In the genomic region with DNA sequence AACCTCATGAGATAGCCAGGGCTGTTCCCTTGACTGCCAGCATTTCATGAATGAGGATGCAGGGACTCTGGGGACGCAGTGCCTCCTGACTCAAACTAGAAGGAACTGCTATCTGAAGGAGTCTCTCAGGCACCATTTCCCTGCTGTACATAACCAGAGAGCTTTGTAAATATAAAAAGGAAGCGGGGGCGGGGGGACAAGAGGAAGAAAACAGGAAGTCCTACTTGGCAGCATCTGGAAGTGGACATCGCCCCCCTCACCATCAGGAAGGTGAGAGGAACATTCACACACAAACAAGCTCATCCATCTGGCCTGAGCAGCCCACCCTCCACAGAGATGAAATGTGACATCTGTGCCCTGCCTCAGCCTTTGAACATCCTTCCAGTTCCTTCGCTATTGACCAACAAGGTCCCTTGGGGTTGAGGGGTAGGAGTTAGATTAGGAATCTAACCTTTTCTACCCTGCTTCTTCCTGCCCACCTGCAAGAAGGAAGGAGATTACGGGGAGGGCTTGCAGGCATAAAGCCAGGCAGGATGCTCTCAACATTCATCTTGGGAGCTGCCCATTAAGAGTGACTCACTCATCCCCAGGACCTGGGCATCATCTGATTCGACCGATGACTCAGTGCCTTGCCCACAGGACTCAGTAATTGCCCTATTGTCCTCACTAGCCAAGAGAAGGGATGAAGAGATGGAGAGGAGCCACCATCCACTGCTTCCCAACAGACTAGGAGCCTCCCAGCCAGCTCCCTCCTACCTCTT, we compare ENCODE assay signal across 9 cellular contexts. TPM values are rescaled to one million over a fixed set of nuclear protein-coding genes. Genes with fewer than 3 reads are reported as not detected.
A peak's percentile ranks its signal among the peaks of the same experiment; 100 is the strongest.
DNase-seq lines count a peak whose midpoint lies in the region; ATAC-seq and TF ChIP-seq lines count a peak whose summit lies in the region.
"Had no signal": no experiment of that assay in that cellular context is flagged by ENCODE, and none has a peak within 500 bp of the region (broad histone marks: within the 10 kb centered on the region; RNA-seq: fewer than 3 reads in every experiment).

No MANE protein-coding gene starts in this region.

- peak overlapping the region; percentile 61 for H3K4me2 ChIP-seq in BLaER1

- ATAC-seq in mucosa of descending colon = peak; percentile 45
- no peak for ATAC-seq in GM19324 (IDR thresholded peaks at IDR 0.05; ENCODE audit: low FRiP score, unreplicated experiment)

- H3K9me3 ChIP-seq in BLaER1 (no peaks in the 10 kb centered on the region), mucosa of descending colon (no peaks in the 10 kb centered on the region)
- H3K9me3 ChIP-seq: SJCRH30 had no signal

- no peak overlapping the region for H3K9ac ChIP-seq in BLaER1

- H3K27me3 ChIP-seq in BLaER1 = no peaks in the 10 kb centered on the region
- H3K27me3 ChIP-seq: SJCRH30 had no signal

- H3K4me1 ChIP-seq in BLaER1 = peaks cover 21% of the 10 kb centered on the region
- peaks cover 2% of the 10 kb centered on the region for H3K4me1 ChIP-seq in mucosa of descending colon (ENCODE audit: low read depth)
- H3K4me1 ChIP-seq: SJCRH30 had no signal

- H4K20me1 ChIP-seq in BLaER1 = no peaks in the 10 kb centered on the region

- no peak overlapping the region for H3K4me3 ChIP-seq in BLaER1
- H3K4me3 ChIP-seq in cardiac fibroblast (replicated peaks in 1 of 2; ENCODE audit: low read depth in 2 of 2, low read length in 2 of 2) = no peak overlapping the region
- H3K4me3 ChIP-seq in mucosa of descending colon = no peak overlapping the region
- H3K4me3 ChIP-seq: SJCRH30 had no signal

- H3K27ac ChIP-seq in BLaER1 = no peak overlapping the region
- H3K27ac ChIP-seq: SJCRH30 had no signal

- TF ChIP-seq CTCF in cardiac fibroblast (IDR thresholded peaks at IDR 0.05; ENCODE audit: low read depth, low read length) (no peak), mucosa of descending colon (IDR thresholded peaks at IDR 0.05) (no peak)

- DNase-seq in LHCN-M2 (ENCODE audit: low read depth) (peak; percentile 87), cardiac fibroblast (ENCODE audit: low read depth in 2 of 2) (peak; percentile 67 to 78), mucosa of descending colon (no peak), NCI-H748 (lab: John Stamatoyannopoulos, UW; ENCODE audit: unreplicated experiment) (no peak), DMS79 (lab: John Stamatoyannopoulos, UW) (no peak)
- DNase-seq in stimulated activated CD4-positive, alpha-beta T cell treated with anti-CD3 and anti-CD28 coated beads, Interleukin-4, amount 100 ng/mL, for 1 hour = no peak

- intact Hi-C loops in mucosa of descending colon (cut with DNase I, micrococcal nuclease) = no loop called here

- H3K36me3 ChIP-seq in BLaER1 = no peaks in the 10 kb centered on the region
- H3K36me3 ChIP-seq in mucosa of descending colon (ENCODE audit: low read depth) = no peaks in the 10 kb centered on the region
- H3K36me3 ChIP-seq: SJCRH30 had no signal

RNA-seq across cellular contexts. Expression of gene SH3BP5, which starts 31.9 kb away (rescaled TPM):
- total RNA-seq in LHCN-M2 (2014; rRNA removed) (7.8 and 8.4 TPM in 2 replicates), mucosa of descending colon (10 to 100 TPM in 2 of 3 donors, 1 to 10 TPM in 1; 5.9 to 20.8 (median 10.9) TPM)
- 12.5 TPM for polyA plus RNA-seq in LHCN-M2 (2012)

Comparison
In these comparisons a context has a peak if more than half of its experiments do, and no peak if none do; other contexts are left out.
1. DNase-seq: peak in LHCN-M2 (single experiment) and cardiac fibroblast (2 of 2); none in mucosa of descending colon (0 of 3), stimulated activated CD4-positive, alpha-beta T cell treated with anti-CD3 and anti-CD28 coated beads, Interleukin-4, amount 100 ng/mL, for 1 hour (single experiment), NCI-H748 (single experiment) and DMS79 (single experiment).